1 cellular context compared by ENCODE assay signal in genomic region chr12:111624540-111624939, GRCh38.
TF ChIP-seq lines count a peak whose summit lies in the region.

No MANE protein-coding gene starts in this region.

TF ChIP-seq in K562, 482 proteins besides CTCF, POLR2A, EP300 and RAD21 (continued from another document):
- TF ChIP-seq ZNF592 (IDR thresholded peaks at IDR 0.05) = 0 out of 2 replicates have a peak, but pooled peaks have one; percentile 36
- TF ChIP-seq L3MBTL2 (IDR thresholded peaks at IDR 0.05) = peak; percentile 82
- TF ChIP-seq FOXJ2 (tag; IDR thresholded peaks at IDR 0.05) = no peak
- TF ChIP-seq SREBF1 (IDR thresholded peaks at IDR 0.05; ENCODE audit: borderline replicate concordance, low read depth, low read length) = 0 out of 2 replicates have a peak, but pooled peaks have one; percentile 21
- TF ChIP-seq ZBTB2 (IDR thresholded peaks at IDR 0.05) = 0 out of 2 replicates have a peak, but pooled peaks have one; percentile 16
- no peak for TF ChIP-seq CUX1 (CRISPR knock-in tag; IDR thresholded peaks at IDR 0.05)
- TF ChIP-seq POLR3A (IDR thresholded peaks at IDR 0.05; ENCODE audit: borderline replicate concordance, extremely low read depth, insufficient read depth, insufficient read length) = no peak
- peak; percentile 53; the same call in 1 of the 2 replicates for TF ChIP-seq CTBP1 (IDR thresholded peaks at IDR 0.05; ENCODE audit: borderline replicate concordance)
- no peak for TF ChIP-seq DMBX1 (CRISPR knock-in tag; IDR thresholded peaks at IDR 0.05; ENCODE audit: borderline replicate concordance)
- TF ChIP-seq ZNF431 (CRISPR knock-in tag; IDR thresholded peaks at IDR 0.05) = no peak
- TF ChIP-seq JUN (IDR thresholded peaks at IDR 0.05; ENCODE audit: borderline replicate concordance, low read depth, low read length) = peak; percentile 67
- TF ChIP-seq JUN (CRISPR knock-in tag; IDR thresholded peaks at IDR 0.05; ENCODE audit: borderline replicate concordance) = no peak
- TF ChIP-seq MYC (IDR thresholded peaks at IDR 0.05; ENCODE audit: low read depth, low read length) = peak; percentile 55; the same call in 1 of the 2 replicates
- no peak for TF ChIP-seq MYC (CRISPR knock-in tag; IDR thresholded peaks at IDR 0.05; ENCODE audit: borderline replicate concordance, low read depth)
- TF ChIP-seq ARID1B (IDR thresholded peaks at IDR 0.05) = peak; percentile 45
- TF ChIP-seq SMARCA4 (IDR thresholded peaks at IDR 0.05) = peak; percentile 41; the same call in 1 of the 2 replicates
- TF ChIP-seq CBFB (CRISPR knock-in tag; IDR thresholded peaks at IDR 0.05) = no peak
- TF ChIP-seq ATF7 (IDR thresholded peaks at IDR 0.05) = peak; percentile 94
- peak; percentile 78 for TF ChIP-seq ZEB2 (IDR thresholded peaks at IDR 0.05)
